8 cellular contexts compared by ENCODE assay signal in the genomic region with DNA sequence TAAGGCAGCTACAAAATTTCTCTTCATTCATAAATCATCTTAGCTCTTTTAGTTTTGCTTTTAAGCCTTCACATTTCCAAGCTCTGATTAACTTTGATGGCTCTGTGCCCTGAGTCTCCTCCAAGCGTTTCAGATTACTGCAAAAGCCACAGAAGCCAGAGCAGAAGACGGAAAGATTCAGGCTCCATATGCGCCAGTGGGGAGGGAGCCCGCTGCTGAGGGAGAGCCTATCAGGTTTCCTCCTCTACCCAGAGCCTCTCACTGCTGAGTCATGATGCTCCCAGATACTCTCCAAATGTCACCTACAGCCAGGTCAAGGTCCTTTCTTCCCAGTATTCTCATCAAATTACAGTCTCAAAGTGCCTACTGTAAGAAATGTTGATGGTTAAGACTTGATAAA.
DNase-seq lines count a peak whose midpoint lies in the region; ATAC-seq, FAIRE-seq and TF ChIP-seq lines count a peak whose summit lies in the region.

No MANE protein-coding gene starts in this region.

- BruUV-seq in A673 (replicated peaks; lab: Mats Ljungman, UMichigan), result no TSS peak

- DNase-seq in A673 (ENCODE audit: low spot score) (peak; percentile 67), HS-27A (ENCODE audit: low read depth) (peak; percentile 14), amniotic epithelial cell (ENCODE audit: low read depth) (peak; percentile 97), iPS-NIHi7 (ENCODE audit: extremely low spot score) (peak; percentile 67), NAMALWA (ENCODE audit: low spot score) (no peak), GM19239 (ENCODE audit: insufficient read length, low spot score) (no peak)

- no peak overlapping the region for H3K27ac ChIP-seq in A673 (ENCODE audit: low read depth, low read length, poor library complexity, severe bottlenecking)

- H3K9me3 ChIP-seq in A673 (ENCODE audit: low read depth, low read length, poor library complexity, severe bottlenecking), result no peaks in the 10 kb centered on the region

- no peak for FAIRE-seq in GM19239 (lab: Jason Lieb, UNC)

- no peak overlapping the region for H3K4me3 ChIP-seq in A673 (ENCODE audit: low read depth, low read length, poor library complexity, severe bottlenecking)

- POLR2A ChIA-PET in A673 (lab: Charles Lee; ENCODE audit: low non-redundant PET), result no interaction called here

- intact Hi-C loops in A673 (cut with micrococcal nuclease; ENCODE audit: unreplicated experiment), result no loop called here

- H3K27me3 ChIP-seq in A673 (replicated peaks; ENCODE audit: insufficient read depth, low read depth, low read length, poor library complexity), result peaks cover 3% of the 10 kb centered on the region

- CTCF ChIA-PET in A673 (lab: Charles Lee), result no interaction called here

- H3K4me1 ChIP-seq in A673 (ENCODE audit: insufficient read depth, low read length, poor library complexity, severe bottlenecking), result peaks cover 5% of the 10 kb centered on the region

- ATAC-seq in esophagus mucosa, result no peak
- no peak for ATAC-seq in HG02938 (IDR thresholded peaks at IDR 0.05; ENCODE audit: unreplicated experiment)

- H3K36me3 ChIP-seq in A673 (ENCODE audit: insufficient read depth, low read length, poor library complexity, severe bottlenecking), result no peaks in the 10 kb centered on the region

- no peak for TF ChIP-seq CTCF in A673 (conservative IDR thresholded peaks at IDR 0.05; ENCODE audit: low read depth, low read length)

Comparison
In these comparisons a context has a peak if more than half of its experiments do, and no peak if none do; other contexts are left out.
1. DNase-seq: peak in A673 (single experiment), HS-27A (single experiment), amniotic epithelial cell (single experiment) and iPS-NIHi7 (single experiment); none in NAMALWA (single experiment) and GM19239 (single experiment).